ENCODE assay signal across 2 cellular contexts in the genomic region with DNA sequence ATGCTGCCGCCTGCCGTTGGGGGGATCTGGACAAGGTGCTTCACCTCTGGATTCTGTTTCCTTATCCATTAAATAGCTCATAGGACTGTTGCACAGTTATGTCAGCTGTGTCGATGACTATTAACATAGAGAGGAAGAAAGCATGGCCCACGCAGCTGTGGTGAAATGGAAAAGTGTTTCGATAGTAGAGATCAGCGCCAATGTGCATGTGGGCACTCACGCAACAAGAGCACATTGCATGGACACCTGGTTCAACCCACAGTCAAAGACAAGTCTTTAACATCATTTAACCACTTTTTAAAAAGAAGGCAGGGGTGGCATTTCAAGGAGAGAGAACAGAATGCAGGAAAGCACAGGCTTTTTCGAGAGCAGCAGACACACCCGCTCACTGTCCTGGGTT.
TF ChIP-seq lines count a peak whose summit lies in the region.

No MANE protein-coding gene starts in this region.

TF ChIP-seq in GM23338, 12 proteins besides CTCF, POLR2A, EP300 and RAD21 (continued from another document and continues in another):
- TF ChIP-seq POLR2AphosphoS5 (IDR thresholded peaks at IDR 0.05; ENCODE audit: low read depth) (no peak), EZH2phosphoT487 (IDR thresholded peaks at IDR 0.05; ENCODE audit: unreplicated experiment) (no peak), EZH2 (IDR thresholded peaks at IDR 0.05; ENCODE audit: low read depth, unreplicated experiment) (no peak), NANOG (IDR thresholded peaks at IDR 0.05; ENCODE audit: borderline replicate concordance) (no peak), ZNF331 (CRISPR knock-in tag; IDR thresholded peaks at IDR 0.05; ENCODE audit: low read depth) (no peak), JUNB (IDR thresholded peaks at IDR 0.05; ENCODE audit: unreplicated experiment) (no peak), CREB1 (CRISPR knock-in tag; IDR thresholded peaks at IDR 0.05; ENCODE audit: low read depth) (no peak)
- TF ChIP-seq, protein P1, sequence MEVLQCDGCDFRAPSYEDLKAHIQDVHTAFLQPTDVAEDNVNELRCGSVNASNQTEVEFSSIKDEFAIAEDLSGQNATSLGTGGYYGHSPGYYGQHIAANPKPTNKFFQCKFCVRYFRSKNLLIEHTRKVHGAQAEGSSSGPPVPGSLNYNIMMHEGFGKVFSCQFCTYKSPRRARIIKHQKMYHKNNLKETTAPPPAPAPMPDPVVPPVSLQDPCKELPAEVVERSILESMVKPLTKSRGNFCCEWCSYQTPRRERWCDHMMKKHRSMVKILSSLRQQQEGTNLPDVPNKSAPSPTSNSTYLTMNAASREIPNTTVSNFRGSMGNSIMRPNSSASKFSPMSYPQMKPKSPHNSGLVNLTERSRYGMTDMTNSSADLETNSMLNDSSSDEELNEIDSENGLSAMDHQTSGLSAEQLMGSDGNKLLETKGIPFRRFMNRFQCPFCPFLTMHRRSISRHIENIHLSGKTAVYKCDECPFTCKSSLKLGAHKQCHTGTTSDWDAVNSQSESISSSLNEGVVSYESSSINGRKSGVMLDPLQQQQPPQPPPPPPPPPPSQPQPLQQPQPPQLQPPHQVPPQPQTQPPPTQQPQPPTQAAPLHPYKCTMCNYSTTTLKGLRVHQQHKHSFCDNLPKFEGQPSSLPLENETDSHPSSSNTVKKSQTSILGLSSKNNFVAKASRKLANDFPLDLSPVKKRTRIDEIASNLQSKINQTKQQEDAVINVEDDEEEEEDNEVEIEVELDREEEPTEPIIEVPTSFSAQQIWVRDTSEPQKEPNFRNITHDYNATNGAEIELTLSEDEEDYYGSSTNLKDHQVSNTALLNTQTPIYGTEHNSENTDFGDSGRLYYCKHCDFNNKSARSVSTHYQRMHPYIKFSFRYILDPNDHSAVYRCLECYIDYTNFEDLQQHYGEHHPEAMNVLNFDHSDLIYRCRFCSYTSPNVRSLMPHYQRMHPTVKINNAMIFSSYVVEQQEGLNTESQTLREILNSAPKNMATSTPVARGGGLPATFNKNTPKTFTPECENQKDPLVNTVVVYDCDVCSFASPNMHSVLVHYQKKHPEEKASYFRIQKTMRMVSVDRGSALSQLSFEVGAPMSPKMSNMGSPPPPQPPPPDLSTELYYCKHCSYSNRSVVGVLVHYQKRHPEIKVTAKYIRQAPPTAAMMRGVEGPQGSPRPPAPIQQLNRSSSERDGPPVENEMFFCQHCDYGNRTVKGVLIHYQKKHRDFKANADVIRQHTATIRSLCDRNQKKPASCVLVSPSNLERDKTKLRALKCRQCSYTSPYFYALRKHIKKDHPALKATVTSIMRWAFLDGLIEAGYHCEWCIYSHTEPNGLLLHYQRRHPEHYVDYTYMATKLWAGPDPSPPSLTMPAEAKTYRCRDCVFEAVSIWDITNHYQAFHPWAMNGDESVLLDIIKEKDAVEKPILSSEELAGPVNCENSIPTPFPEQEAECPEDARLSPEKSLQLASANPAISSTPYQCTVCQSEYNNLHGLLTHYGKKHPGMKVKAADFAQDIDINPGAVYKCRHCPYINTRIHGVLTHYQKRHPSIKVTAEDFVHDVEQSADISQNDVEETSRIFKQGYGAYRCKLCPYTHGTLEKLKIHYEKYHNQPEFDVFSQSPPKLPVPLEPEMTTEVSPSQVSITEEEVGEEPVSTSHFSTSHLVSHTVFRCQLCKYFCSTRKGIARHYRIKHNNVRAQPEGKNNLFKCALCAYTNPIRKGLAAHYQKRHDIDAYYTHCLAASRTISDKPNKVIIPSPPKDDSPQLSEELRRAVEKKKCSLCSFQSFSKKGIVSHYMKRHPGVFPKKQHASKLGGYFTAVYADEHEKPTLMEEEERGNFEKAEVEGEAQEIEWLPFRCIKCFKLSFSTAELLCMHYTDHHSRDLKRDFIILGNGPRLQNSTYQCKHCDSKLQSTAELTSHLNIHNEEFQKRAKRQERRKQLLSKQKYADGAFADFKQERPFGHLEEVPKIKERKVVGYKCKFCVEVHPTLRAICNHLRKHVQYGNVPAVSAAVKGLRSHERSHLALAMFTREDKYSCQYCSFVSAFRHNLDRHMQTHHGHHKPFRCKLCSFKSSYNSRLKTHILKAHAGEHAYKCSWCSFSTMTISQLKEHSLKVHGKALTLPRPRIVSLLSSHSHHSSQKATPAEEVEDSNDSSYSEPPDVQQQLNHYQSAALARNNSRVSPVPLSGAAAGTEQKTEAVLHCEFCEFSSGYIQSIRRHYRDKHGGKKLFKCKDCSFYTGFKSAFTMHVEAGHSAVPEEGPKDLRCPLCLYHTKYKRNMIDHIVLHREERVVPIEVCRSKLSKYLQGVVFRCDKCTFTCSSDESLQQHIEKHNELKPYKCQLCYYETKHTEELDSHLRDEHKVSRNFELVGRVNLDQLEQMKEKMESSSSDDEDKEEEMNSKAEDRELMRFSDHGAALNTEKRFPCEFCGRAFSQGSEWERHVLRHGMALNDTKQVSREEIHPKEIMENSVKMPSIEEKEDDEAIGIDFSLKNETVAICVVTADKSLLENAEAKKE (CRISPR knock-in tag; IDR thresholded peaks at IDR 0.05) = no peak
- TF ChIP-seq, protein P2, sequence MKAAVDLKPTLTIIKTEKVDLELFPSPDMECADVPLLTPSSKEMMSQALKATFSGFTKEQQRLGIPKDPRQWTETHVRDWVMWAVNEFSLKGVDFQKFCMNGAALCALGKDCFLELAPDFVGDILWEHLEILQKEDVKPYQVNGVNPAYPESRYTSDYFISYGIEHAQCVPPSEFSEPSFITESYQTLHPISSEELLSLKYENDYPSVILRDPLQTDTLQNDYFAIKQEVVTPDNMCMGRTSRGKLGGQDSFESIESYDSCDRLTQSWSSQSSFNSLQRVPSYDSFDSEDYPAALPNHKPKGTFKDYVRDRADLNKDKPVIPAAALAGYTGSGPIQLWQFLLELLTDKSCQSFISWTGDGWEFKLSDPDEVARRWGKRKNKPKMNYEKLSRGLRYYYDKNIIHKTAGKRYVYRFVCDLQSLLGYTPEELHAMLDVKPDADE (IDR thresholded peaks at IDR 0.05) = no peak
- TF ChIP-seq, protein P3, sequence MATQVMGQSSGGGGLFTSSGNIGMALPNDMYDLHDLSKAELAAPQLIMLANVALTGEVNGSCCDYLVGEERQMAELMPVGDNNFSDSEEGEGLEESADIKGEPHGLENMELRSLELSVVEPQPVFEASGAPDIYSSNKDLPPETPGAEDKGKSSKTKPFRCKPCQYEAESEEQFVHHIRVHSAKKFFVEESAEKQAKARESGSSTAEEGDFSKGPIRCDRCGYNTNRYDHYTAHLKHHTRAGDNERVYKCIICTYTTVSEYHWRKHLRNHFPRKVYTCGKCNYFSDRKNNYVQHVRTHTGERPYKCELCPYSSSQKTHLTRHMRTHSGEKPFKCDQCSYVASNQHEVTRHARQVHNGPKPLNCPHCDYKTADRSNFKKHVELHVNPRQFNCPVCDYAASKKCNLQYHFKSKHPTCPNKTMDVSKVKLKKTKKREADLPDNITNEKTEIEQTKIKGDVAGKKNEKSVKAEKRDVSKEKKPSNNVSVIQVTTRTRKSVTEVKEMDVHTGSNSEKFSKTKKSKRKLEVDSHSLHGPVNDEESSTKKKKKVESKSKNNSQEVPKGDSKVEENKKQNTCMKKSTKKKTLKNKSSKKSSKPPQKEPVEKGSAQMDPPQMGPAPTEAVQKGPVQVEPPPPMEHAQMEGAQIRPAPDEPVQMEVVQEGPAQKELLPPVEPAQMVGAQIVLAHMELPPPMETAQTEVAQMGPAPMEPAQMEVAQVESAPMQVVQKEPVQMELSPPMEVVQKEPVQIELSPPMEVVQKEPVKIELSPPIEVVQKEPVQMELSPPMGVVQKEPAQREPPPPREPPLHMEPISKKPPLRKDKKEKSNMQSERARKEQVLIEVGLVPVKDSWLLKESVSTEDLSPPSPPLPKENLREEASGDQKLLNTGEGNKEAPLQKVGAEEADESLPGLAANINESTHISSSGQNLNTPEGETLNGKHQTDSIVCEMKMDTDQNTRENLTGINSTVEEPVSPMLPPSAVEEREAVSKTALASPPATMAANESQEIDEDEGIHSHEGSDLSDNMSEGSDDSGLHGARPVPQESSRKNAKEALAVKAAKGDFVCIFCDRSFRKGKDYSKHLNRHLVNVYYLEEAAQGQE (IDR thresholded peaks at IDR 0.05; ENCODE audit: unreplicated experiment) = no peak

TF ChIP-seq in WTC11, 78 proteins besides CTCF, POLR2A, EP300 and RAD21 (continues in another document):
- TF ChIP-seq ZNF219 (CRISPR knock-in tag; IDR thresholded peaks at IDR 0.05; ENCODE audit: borderline replicate concordance) (no peak), NFATC4 (CRISPR knock-in tag; IDR thresholded peaks at IDR 0.05) (no peak), GABPB1 (CRISPR knock-in tag; IDR thresholded peaks at IDR 0.05) (no peak), SP1 (CRISPR knock-in tag; conservative IDR thresholded peaks at IDR 0.05) (no peak), ZNF671 (CRISPR knock-in tag; IDR thresholded peaks at IDR 0.05) (no peak), RORB (CRISPR knock-in tag; IDR thresholded peaks at IDR 0.05) (no peak), TCF7 (CRISPR knock-in tag; IDR thresholded peaks at IDR 0.05; ENCODE audit: low read depth) (no peak)
- TF ChIP-seq, protein P4, sequence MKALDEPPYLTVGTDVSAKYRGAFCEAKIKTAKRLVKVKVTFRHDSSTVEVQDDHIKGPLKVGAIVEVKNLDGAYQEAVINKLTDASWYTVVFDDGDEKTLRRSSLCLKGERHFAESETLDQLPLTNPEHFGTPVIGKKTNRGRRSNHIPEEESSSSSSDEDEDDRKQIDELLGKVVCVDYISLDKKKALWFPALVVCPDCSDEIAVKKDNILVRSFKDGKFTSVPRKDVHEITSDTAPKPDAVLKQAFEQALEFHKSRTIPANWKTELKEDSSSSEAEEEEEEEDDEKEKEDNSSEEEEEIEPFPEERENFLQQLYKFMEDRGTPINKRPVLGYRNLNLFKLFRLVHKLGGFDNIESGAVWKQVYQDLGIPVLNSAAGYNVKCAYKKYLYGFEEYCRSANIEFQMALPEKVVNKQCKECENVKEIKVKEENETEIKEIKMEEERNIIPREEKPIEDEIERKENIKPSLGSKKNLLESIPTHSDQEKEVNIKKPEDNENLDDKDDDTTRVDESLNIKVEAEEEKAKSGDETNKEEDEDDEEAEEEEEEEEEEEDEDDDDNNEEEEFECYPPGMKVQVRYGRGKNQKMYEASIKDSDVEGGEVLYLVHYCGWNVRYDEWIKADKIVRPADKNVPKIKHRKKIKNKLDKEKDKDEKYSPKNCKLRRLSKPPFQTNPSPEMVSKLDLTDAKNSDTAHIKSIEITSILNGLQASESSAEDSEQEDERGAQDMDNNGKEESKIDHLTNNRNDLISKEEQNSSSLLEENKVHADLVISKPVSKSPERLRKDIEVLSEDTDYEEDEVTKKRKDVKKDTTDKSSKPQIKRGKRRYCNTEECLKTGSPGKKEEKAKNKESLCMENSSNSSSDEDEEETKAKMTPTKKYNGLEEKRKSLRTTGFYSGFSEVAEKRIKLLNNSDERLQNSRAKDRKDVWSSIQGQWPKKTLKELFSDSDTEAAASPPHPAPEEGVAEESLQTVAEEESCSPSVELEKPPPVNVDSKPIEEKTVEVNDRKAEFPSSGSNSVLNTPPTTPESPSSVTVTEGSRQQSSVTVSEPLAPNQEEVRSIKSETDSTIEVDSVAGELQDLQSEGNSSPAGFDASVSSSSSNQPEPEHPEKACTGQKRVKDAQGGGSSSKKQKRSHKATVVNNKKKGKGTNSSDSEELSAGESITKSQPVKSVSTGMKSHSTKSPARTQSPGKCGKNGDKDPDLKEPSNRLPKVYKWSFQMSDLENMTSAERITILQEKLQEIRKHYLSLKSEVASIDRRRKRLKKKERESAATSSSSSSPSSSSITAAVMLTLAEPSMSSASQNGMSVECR (CRISPR knock-in tag; IDR thresholded peaks at IDR 0.05; ENCODE audit: borderline replicate concordance) = no peak
- TF ChIP-seq, protein P5, sequence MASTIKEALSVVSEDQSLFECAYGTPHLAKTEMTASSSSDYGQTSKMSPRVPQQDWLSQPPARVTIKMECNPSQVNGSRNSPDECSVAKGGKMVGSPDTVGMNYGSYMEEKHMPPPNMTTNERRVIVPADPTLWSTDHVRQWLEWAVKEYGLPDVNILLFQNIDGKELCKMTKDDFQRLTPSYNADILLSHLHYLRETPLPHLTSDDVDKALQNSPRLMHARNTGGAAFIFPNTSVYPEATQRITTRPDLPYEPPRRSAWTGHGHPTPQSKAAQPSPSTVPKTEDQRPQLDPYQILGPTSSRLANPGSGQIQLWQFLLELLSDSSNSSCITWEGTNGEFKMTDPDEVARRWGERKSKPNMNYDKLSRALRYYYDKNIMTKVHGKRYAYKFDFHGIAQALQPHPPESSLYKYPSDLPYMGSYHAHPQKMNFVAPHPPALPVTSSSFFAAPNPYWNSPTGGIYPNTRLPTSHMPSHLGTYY (CRISPR knock-in tag; IDR thresholded peaks at IDR 0.05) = no peak
- TF ChIP-seq, protein P6, sequence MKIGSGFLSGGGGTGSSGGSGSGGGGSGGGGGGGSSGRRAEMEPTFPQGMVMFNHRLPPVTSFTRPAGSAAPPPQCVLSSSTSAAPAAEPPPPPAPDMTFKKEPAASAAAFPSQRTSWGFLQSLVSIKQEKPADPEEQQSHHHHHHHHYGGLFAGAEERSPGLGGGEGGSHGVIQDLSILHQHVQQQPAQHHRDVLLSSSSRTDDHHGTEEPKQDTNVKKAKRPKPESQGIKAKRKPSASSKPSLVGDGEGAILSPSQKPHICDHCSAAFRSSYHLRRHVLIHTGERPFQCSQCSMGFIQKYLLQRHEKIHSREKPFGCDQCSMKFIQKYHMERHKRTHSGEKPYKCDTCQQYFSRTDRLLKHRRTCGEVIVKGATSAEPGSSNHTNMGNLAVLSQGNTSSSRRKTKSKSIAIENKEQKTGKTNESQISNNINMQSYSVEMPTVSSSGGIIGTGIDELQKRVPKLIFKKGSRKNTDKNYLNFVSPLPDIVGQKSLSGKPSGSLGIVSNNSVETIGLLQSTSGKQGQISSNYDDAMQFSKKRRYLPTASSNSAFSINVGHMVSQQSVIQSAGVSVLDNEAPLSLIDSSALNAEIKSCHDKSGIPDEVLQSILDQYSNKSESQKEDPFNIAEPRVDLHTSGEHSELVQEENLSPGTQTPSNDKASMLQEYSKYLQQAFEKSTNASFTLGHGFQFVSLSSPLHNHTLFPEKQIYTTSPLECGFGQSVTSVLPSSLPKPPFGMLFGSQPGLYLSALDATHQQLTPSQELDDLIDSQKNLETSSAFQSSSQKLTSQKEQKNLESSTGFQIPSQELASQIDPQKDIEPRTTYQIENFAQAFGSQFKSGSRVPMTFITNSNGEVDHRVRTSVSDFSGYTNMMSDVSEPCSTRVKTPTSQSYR (CRISPR knock-in tag; IDR thresholded peaks at IDR 0.05) = no peak
- TF ChIP-seq, protein P7, sequence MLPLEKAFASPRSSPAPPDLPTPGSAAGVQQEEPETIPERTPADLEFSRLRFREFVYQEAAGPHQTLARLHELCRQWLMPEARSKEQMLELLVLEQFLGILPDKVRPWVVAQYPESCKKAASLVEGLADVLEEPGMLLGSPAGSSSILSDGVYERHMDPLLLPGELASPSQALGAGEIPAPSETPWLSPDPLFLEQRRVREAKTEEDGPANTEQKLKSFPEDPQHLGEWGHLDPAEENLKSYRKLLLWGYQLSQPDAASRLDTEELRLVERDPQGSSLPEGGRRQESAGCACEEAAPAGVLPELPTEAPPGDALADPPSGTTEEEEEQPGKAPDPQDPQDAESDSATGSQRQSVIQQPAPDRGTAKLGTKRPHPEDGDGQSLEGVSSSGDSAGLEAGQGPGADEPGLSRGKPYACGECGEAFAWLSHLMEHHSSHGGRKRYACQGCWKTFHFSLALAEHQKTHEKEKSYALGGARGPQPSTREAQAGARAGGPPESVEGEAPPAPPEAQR (CRISPR knock-in tag; IDR thresholded peaks at IDR 0.05) = no peak
- TF ChIP-seq, protein P8, sequence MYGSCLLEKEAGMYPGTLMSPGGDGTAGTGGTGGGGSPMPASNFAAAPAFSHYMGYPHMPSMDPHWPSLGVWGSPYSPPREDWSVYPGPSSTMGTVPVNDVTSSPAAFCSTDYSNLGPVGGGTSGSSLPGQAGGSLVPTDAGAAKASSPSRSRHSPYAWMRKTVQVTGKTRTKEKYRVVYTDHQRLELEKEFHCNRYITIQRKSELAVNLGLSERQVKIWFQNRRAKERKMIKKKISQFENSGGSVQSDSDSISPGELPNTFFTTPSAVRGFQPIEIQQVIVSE (CRISPR knock-in tag; IDR thresholded peaks at IDR 0.05; ENCODE audit: borderline replicate concordance) = no peak
- TF ChIP-seq, protein P9, sequence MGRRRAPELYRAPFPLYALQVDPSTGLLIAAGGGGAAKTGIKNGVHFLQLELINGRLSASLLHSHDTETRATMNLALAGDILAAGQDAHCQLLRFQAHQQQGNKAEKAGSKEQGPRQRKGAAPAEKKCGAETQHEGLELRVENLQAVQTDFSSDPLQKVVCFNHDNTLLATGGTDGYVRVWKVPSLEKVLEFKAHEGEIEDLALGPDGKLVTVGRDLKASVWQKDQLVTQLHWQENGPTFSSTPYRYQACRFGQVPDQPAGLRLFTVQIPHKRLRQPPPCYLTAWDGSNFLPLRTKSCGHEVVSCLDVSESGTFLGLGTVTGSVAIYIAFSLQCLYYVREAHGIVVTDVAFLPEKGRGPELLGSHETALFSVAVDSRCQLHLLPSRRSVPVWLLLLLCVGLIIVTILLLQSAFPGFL (CRISPR knock-in tag; IDR thresholded peaks at IDR 0.05; ENCODE audit: borderline replicate concordance) = no peak
